ENCODE assay signal across 10 cellular contexts in the genomic region with DNA sequence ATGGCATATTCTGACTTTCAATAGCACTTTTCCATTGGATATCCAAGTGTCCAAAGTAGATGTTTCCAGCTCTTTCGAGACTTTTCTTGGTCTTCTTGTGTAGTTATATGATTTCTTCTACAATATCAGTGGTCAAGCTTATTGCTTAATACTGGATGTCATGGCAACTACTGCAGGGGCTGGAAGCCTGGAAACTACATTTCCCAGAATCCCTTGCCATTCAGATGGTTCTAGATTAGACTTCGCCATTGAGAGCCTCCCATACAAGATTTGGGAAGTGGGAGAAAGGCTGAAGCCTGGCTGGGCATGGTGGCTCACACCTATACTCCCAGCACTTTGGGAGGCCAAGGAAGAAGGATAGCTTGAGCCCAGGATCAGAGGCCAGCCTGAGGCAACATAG.
"Had no signal": no experiment of that assay in that cellular context is flagged by ENCODE, and none has a peak within 500 bp of the region (broad histone marks: within the 10 kb centered on the region; RNA-seq: fewer than 3 reads in every experiment).

No MANE protein-coding gene starts in this region.

- H3K27ac Mint-ChIP-seq: activated naive CD8-positive, alpha-beta T cell; naive thymus-derived CD4-positive, alpha-beta T cell; T-helper 1 cell treated with Interleukin-12 subunit alpha and Interleukin-12 subunit beta and Interleukin-4 antibody, amounts not matched to agents 30 μg/mL and 1 μg/mL, for 36 hours had no signal

- H3K36me3 Mint-ChIP-seq: activated naive CD8-positive, alpha-beta T cell had no signal

- ATAC-seq: left colon; naive thymus-derived CD4-positive, alpha-beta T cell had no signal

- H3K4me3 Mint-ChIP-seq: activated naive CD8-positive, alpha-beta T cell; naive thymus-derived CD4-positive, alpha-beta T cell; T-helper 1 cell treated with Interleukin-12 subunit alpha and Interleukin-12 subunit beta and Interleukin-4 antibody, amounts not matched to agents 30 μg/mL and 1 μg/mL, for 36 hours had no signal

- DNase-seq: activated CD4-positive, alpha-beta T cell treated with anti-CD3 and anti-CD28 coated beads, Interleukin-2, amount 50 U/mL, for 1 hour; activated T-cell treated with anti-CD3 and anti-CD28 coated beads, Interleukin-2, amount 50 U/mL, for 1 hour; aorta; hypothalamus; left colon; substantia nigra; transverse colon had no signal
